In the genomic region with DNA sequence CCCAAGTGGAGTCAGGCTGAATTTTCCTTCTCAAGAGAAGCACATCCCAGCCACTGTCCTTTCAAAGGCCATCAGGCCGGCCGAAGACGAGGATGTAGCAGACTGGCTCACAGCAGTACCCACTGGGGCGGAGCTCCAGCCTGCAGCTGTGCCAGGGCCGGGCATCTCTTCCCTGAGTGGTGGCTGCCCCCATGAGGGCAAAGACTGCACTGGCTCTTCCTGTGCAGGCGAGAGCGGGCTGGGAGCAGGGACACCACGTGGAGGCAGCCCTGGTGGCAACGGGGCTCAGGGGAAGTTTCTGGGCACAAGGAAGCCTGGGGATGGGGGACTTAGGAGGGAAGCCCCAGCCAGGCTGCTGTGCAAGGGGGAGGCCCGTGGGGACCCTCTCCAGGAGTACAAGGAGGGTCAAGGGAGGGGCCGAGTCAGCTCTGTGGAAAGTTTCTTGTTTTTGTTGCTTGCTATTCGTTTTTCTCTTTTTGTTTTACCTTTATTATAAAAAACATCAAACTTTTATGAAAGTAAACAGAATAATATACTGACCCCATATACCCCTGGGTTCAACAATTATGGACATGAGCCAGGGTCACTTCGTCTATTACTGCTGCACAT, we compare ENCODE assay signal across 9 cellular contexts.
A peak's percentile ranks its signal among the peaks of the same experiment; 100 is the strongest.
DNase-seq lines count a peak whose midpoint lies in the region; ATAC-seq and TF ChIP-seq lines count a peak whose summit lies in the region.
"Had no signal": no experiment of that assay in that cellular context is flagged by ENCODE, and none has a peak within 500 bp of the region (broad histone marks: within the 10 kb centered on the region; RNA-seq: fewer than 3 reads in every experiment).

No MANE protein-coding gene starts in this region.

- no peak overlapping the region for H3K4me2 ChIP-seq in neuronal stem cell (ENCODE audit: insufficient read depth, low read length, poor library complexity, severe bottlenecking)

- no peak overlapping the region for H3K27ac ChIP-seq in neuronal stem cell (replicated peaks; ENCODE audit: low read length)
- H3K27ac ChIP-seq: skin epidermis had no signal

- no peak overlapping the region for H3K23ac ChIP-seq in neuronal stem cell (ENCODE audit: low read depth, low read length, poor library complexity)

- ATAC-seq in HG02759 (IDR thresholded peaks at IDR 0.05; ENCODE audit: unreplicated experiment) = peak; percentile 73

- H2BK12ac ChIP-seq in neuronal stem cell (ENCODE audit: low read length) = no peak overlapping the region

- H3K9me3 Mint-ChIP-seq in activated T-helper 2 cell treated with anti-CD3 and anti-CD28 coated beads, Interferon-gamma antibody, Interleukin-2, Interleukin-4, amounts not matched to agents 10 μg/mL and 5 μg/mL and 100 μg/mL, durations not matched to agents 14 hours and 24 hours and 36 hours = no peaks in the 10 kb centered on the region

- H3K4ac ChIP-seq in neuronal stem cell (ENCODE audit: low read length) = no peak overlapping the region

- no peak overlapping the region for H3K14ac ChIP-seq in neuronal stem cell (ENCODE audit: low read length)

- peak overlapping the region; percentile 74 for H2AFZ ChIP-seq in neuronal stem cell (ENCODE audit: low read length)

- no peak overlapping the region for H2BK15ac ChIP-seq in neuronal stem cell (ENCODE audit: low read length)

- H3K4me3 Mint-ChIP-seq in activated T-helper 2 cell treated with anti-CD3 and anti-CD28 coated beads, Interferon-gamma antibody, Interleukin-2, Interleukin-4, amounts not matched to agents 10 μg/mL and 5 μg/mL and 100 μg/mL, durations not matched to agents 14 hours and 24 hours and 36 hours (ENCODE audit: low read depth) = no peak overlapping the region

- peak overlapping the region; percentile 28 for H3K18ac ChIP-seq in neuronal stem cell (ENCODE audit: low read length)

- peaks cover 3 to 8% of the 10 kb centered on the region in 2 donors for H3K9me3 ChIP-seq in neuronal stem cell (replicated peaks in 1 of 2; ENCODE audit: control insufficient read depth in 2 of 2, insufficient read depth in 1 of 2, low read depth in 1 of 2, low read length in 2 of 2)

- H3K27me3 Mint-ChIP-seq in activated T-helper 2 cell treated with anti-CD3 and anti-CD28 coated beads, Interferon-gamma antibody, Interleukin-2, Interleukin-4, amounts not matched to agents 10 μg/mL and 5 μg/mL and 100 μg/mL, durations not matched to agents 14 hours and 24 hours and 36 hours (ENCODE audit: low read depth) = peaks cover 9% of the 10 kb centered on the region

- H3K4me3 ChIP-seq in fibroblast of villous mesenchyme (ENCODE audit: low read depth, low read length) = no peak overlapping the region
- no peak overlapping the region for H3K4me3 ChIP-seq in neuronal stem cell (ENCODE audit: low read length in 2 of 2)
- H3K4me3 ChIP-seq: skin epidermis had no signal

- no peak overlapping the region for H4K91ac ChIP-seq in neuronal stem cell (ENCODE audit: low read depth, low read length, poor library complexity)

- intact Hi-C loops in activated T-helper 2 cell treated with anti-CD3 and anti-CD28 coated beads, Interferon-gamma antibody, Interleukin-2, Interleukin-4, amounts not matched to agents 10 μg/mL and 5 μg/mL and 100 μg/mL, durations not matched to agents 14 hours and 24 hours and 36 hours (cut with micrococcal nuclease) = no loop called here

- H2BK120ac ChIP-seq in neuronal stem cell (ENCODE audit: low read depth, low read length) = no peak overlapping the region

- H3K36me3 ChIP-seq in neuronal stem cell (replicated peaks in 1 of 2; ENCODE audit: control insufficient read depth in 2 of 2, insufficient read depth in 2 of 2, low read length in 2 of 2) = no peaks in the 10 kb centered on the region

- H3K27ac Mint-ChIP-seq in activated T-helper 2 cell treated with anti-CD3 and anti-CD28 coated beads, Interferon-gamma antibody, Interleukin-2, Interleukin-4, amounts not matched to agents 10 μg/mL and 5 μg/mL and 100 μg/mL, durations not matched to agents 14 hours and 24 hours and 36 hours = no peak overlapping the region

- TF ChIP-seq CTCF in fibroblast of villous mesenchyme (IDR thresholded peaks at IDR 0.05; ENCODE audit: insufficient read depth, low read depth, low read length) = peak; percentile 83

- peaks cover 2% of the 10 kb centered on the region for H3K4me1 Mint-ChIP-seq in activated T-helper 2 cell treated with anti-CD3 and anti-CD28 coated beads, Interferon-gamma antibody, Interleukin-2, Interleukin-4, amounts not matched to agents 10 μg/mL and 5 μg/mL and 100 μg/mL, durations not matched to agents 14 hours and 24 hours and 36 hours (ENCODE audit: low read depth)

- H3K4me1 ChIP-seq in neuronal stem cell (ENCODE audit: control insufficient read depth in 2 of 2, insufficient read depth in 1 of 2, low read depth in 1 of 2, low read length in 2 of 2) = peaks cover 0 to 5% of the 10 kb centered on the region in 2 donors

- no peak overlapping the region for H2AK5ac ChIP-seq in neuronal stem cell (ENCODE audit: low read depth, low read length)

- WGBS in neuronal stem cell (ENCODE audit: extremely low coverage in 2 of 2, insufficient read length in 2 of 2, insufficient replicate concordance in 1 of 2), 2 donors = no CpG with 5 or more reads among the region's 13 CpGs

- no peak overlapping the region for H2BK5ac ChIP-seq in neuronal stem cell (ENCODE audit: low read length)

- H4K8ac ChIP-seq in neuronal stem cell (ENCODE audit: low read depth, low read length) = no peak overlapping the region

- DNase-seq in COR-L47 (lab: John Stamatoyannopoulos, UW) (peak; percentile 96), NCI-H510A (lab: John Stamatoyannopoulos, UW) (peak; percentile 64), activated T-cell treated with anti-CD3 and anti-CD28 coated beads for 48 hours (ENCODE audit: low read depth) (peak; percentile 47), fibroblast of villous mesenchyme (ENCODE audit: low read depth) (peak; percentile 74), neuronal stem cell (ENCODE audit: low spot score) (peak; percentile 48), KG1 (lab: John Stamatoyannopoulos, UW) (no peak)
- DNase-seq in activated T-helper 2 cell treated with anti-CD3 and anti-CD28 coated beads, Interferon-gamma antibody, Interleukin-2, Interleukin-4, amounts not matched to agents 10 μg/mL and 5 μg/mL and 100 μg/mL, durations not matched to agents 14 hours and 24 hours and 36 hours (ENCODE audit: low spot score) = no peak

- H3K79me1 ChIP-seq in neuronal stem cell (ENCODE audit: low read depth, low read length) = no peaks in the 10 kb centered on the region

- H3K36me3 Mint-ChIP-seq in activated T-helper 2 cell treated with anti-CD3 and anti-CD28 coated beads, Interferon-gamma antibody, Interleukin-2, Interleukin-4, amounts not matched to agents 10 μg/mL and 5 μg/mL and 100 μg/mL, durations not matched to agents 14 hours and 24 hours and 36 hours (ENCODE audit: low read depth) = no peaks in the 10 kb centered on the region

- no peak overlapping the region for H3K9ac ChIP-seq in neuronal stem cell (ENCODE audit: low read depth, low read length, poor library complexity)

- H3K27me3 ChIP-seq in neuronal stem cell (ENCODE audit: control insufficient read depth in 3 of 3, insufficient read depth in 3 of 3, low read depth in 1 of 3, low read length in 3 of 3) = peaks cover 0 to 9% (median 0%) of the 10 kb centered on the region in 3 experiments

Comparison
In these comparisons a context has a peak if more than half of its experiments do, and no peak if none do; other contexts are left out.
1. DNase-seq: peak in COR-L47 (single experiment), NCI-H510A (single experiment), activated T-cell treated with anti-CD3 and anti-CD28 coated beads for 48 hours (single experiment), fibroblast of villous mesenchyme (single experiment) and neuronal stem cell (single experiment); none in activated T-helper 2 cell treated with anti-CD3 and anti-CD28 coated beads, Interferon-gamma antibody, Interleukin-2, Interleukin-4, amounts not matched to agents 10 μg/mL and 5 μg/mL and 100 μg/mL, durations not matched to agents 14 hours and 24 hours and 36 hours (single experiment) and KG1 (single experiment).